9 cellular contexts compared by ENCODE assay signal in genomic region chr3:39153977-39154299, GRCh38. TPM values are rescaled to one million over a fixed set of nuclear protein-coding genes. Genes with fewer than 3 reads are reported as not detected.
DNase-seq lines count a peak whose midpoint lies in the region; ATAC-seq and TF ChIP-seq lines count a peak whose summit lies in the region.
"Had no signal": no experiment of that assay in that cellular context is flagged by ENCODE, and none has a peak within 500 bp of the region (broad histone marks: within the 10 kb centered on the region; RNA-seq: fewer than 3 reads in every experiment).

No MANE protein-coding gene starts in this region.

- H3K9me2 ChIP-seq in HCT116 (ENCODE audit: insufficient read depth), result no peaks in the 10 kb centered on the region

- no peak overlapping the region for H2AFZ ChIP-seq in HCT116 (ENCODE audit: low read depth, low read length, poor library complexity, severe bottlenecking)

- CTCF ChIA-PET in HCT116 (lab: Charles Lee), result no interaction called here

- H3K9me3 ChIP-seq in HCT116 (ENCODE audit: control insufficient read depth in 1 of 2, insufficient read depth in 1 of 2, low read depth in 1 of 2, low read length in 2 of 2) (no peaks in the 10 kb centered on the region), iPS-15b (ENCODE audit: control insufficient read depth, insufficient read depth, low read length) (no peaks in the 10 kb centered on the region)

- no peak; the same call in 1 of the 2 replicates for ATAC-seq in HCT116
- no peak for ATAC-seq in stimulated activated effector memory CD8-positive, alpha-beta T cell treated with anti-CD3 and anti-CD28 coated beads, Interleukin-12 subunit alpha, Interleukin-12 subunit beta, amount 100 ng/mL, for 72 hours
- no peak for ATAC-seq in GM18861 (IDR thresholded peaks at IDR 0.05; ENCODE audit: unreplicated experiment)
- no peak for ATAC-seq in HG02588 (IDR thresholded peaks at IDR 0.05; ENCODE audit: unreplicated experiment)

- RAD21 ChIA-PET in HCT116 (lab: Charles Lee; ENCODE audit: low non-redundant PET in 1 of 2, low total read pairs in 2 of 2, uncharacterized antibody in 2 of 2, unreplicated experiment in 2 of 2), result no interaction called here

- H3K4me1 Mint-ChIP-seq in activated T-helper 2 cell treated with anti-CD3 and anti-CD28 coated beads, Interferon-gamma antibody, Interleukin-2, Interleukin-4, amounts not matched to agents 10 μg/mL and 5 μg/mL and 100 μg/mL, durations not matched to agents 14 hours and 24 hours and 36 hours (ENCODE audit: low read depth), result peaks cover 48% of the 10 kb centered on the region
- peaks cover 62% of the 10 kb centered on the region for H3K4me1 Mint-ChIP-seq in stimulated activated effector memory CD8-positive, alpha-beta T cell treated with anti-CD3 and anti-CD28 coated beads, Interleukin-12 subunit alpha, Interleukin-12 subunit beta, amount 100 ng/mL, for 72 hours

- H3K4me3 ChIP-seq in HCT116 (replicated peaks in 1 of 2; ENCODE audit: low read depth in 1 of 2, low read length in 2 of 2) (peak overlapping the region; percentile 60 to 79), iPS-15b (ENCODE audit: low read depth, low read length) (peak overlapping the region; percentile 86)

- H3K27me3 Mint-ChIP-seq in activated T-helper 2 cell treated with anti-CD3 and anti-CD28 coated beads, Interferon-gamma antibody, Interleukin-2, Interleukin-4, amounts not matched to agents 10 μg/mL and 5 μg/mL and 100 μg/mL, durations not matched to agents 14 hours and 24 hours and 36 hours (ENCODE audit: low read depth), result peaks cover 12% of the 10 kb centered on the region

- H3K4me1 ChIP-seq in HCT116 (ENCODE audit: control insufficient read depth in 1 of 2, insufficient read depth in 2 of 2, low read length in 2 of 2), result peaks cover 44 to 50% of the 10 kb centered on the region in 2 experiments
- peaks cover 36% of the 10 kb centered on the region for H3K4me1 ChIP-seq in iPS-15b (ENCODE audit: control insufficient read depth, insufficient read depth, low read length)

- H3K27ac ChIP-seq in HCT116 (ENCODE audit: low read depth, low read length), result peak overlapping the region; percentile 82

- H3K36me3 Mint-ChIP-seq in activated T-helper 2 cell treated with anti-CD3 and anti-CD28 coated beads, Interferon-gamma antibody, Interleukin-2, Interleukin-4, amounts not matched to agents 10 μg/mL and 5 μg/mL and 100 μg/mL, durations not matched to agents 14 hours and 24 hours and 36 hours (ENCODE audit: low read depth), result peaks cover 37% of the 10 kb centered on the region
- peaks cover 52% of the 10 kb centered on the region for H3K36me3 Mint-ChIP-seq in stimulated activated effector memory CD8-positive, alpha-beta T cell treated with anti-CD3 and anti-CD28 coated beads, Interleukin-12 subunit alpha, Interleukin-12 subunit beta, amount 100 ng/mL, for 72 hours

- H3K27me3 ChIP-seq in HCT116 (ENCODE audit: insufficient read depth, low read length) (no peaks in the 10 kb centered on the region), iPS-15b (ENCODE audit: control insufficient read depth, insufficient read depth, low read length) (no peaks in the 10 kb centered on the region)

- no peak for TF ChIP-seq CTCF in HCT116 (IDR thresholded peaks at IDR 0.05 in 2 of 3, conservative IDR thresholded peaks at IDR 0.05 in 1 of 3; ENCODE audit: borderline replicate concordance in 1 of 3, insufficient read depth in 1 of 3, low read depth in 2 of 3, low read length in 2 of 3)

- H3K9ac ChIP-seq in HCT116 (ENCODE audit: low read length) (peak overlapping the region; percentile 86), iPS-15b (ENCODE audit: low read depth, low read length) (peak overlapping the region; percentile 49)

- DNase-seq in HCT116 (ENCODE audit: low read depth, low spot score) (no peak), NCI-H146 treated with DMSO at 0.1 percent for 48 hours (lab: John Stamatoyannopoulos, UW; ENCODE audit: unreplicated experiment) (no peak), CD1c-positive myeloid dendritic cell (ENCODE audit: extremely low spot score) (no peak)
- DNase-seq in activated T-helper 2 cell treated with anti-CD3 and anti-CD28 coated beads, Interferon-gamma antibody, Interleukin-2, Interleukin-4, amounts not matched to agents 10 μg/mL and 5 μg/mL and 100 μg/mL, durations not matched to agents 14 hours and 24 hours and 36 hours (ENCODE audit: low spot score), result no peak
- DNase-seq in stimulated activated effector memory CD8-positive, alpha-beta T cell treated with anti-CD3 and anti-CD28 coated beads, Interleukin-12 subunit alpha, Interleukin-12 subunit beta, amount 100 ng/mL, for 72 hours (ENCODE audit: low spot score in 2 of 2), result no peak

- POLR2A ChIA-PET in HCT116 (lab: Charles Lee), result no interaction called here

- H3K9me3 Mint-ChIP-seq in activated T-helper 2 cell treated with anti-CD3 and anti-CD28 coated beads, Interferon-gamma antibody, Interleukin-2, Interleukin-4, amounts not matched to agents 10 μg/mL and 5 μg/mL and 100 μg/mL, durations not matched to agents 14 hours and 24 hours and 36 hours, result no peaks in the 10 kb centered on the region
- no peaks in the 10 kb centered on the region for H3K9me3 Mint-ChIP-seq in stimulated activated effector memory CD8-positive, alpha-beta T cell treated with anti-CD3 and anti-CD28 coated beads, Interleukin-12 subunit alpha, Interleukin-12 subunit beta, amount 100 ng/mL, for 72 hours

- peaks cover 26% of the 10 kb centered on the region; the same call in 1 of the 2 replicates for H4K20me1 ChIP-seq in HCT116 (ENCODE audit: insufficient read depth)

- intact Hi-C loops in HCT116 (cut with micrococcal nuclease), result no loop called here
- intact Hi-C loops in activated T-helper 2 cell treated with anti-CD3 and anti-CD28 coated beads, Interferon-gamma antibody, Interleukin-2, Interleukin-4, amounts not matched to agents 10 μg/mL and 5 μg/mL and 100 μg/mL, durations not matched to agents 14 hours and 24 hours and 36 hours (cut with micrococcal nuclease), result no loop called here

- peak overlapping the region; percentile 79 for H3K4me3 Mint-ChIP-seq in activated T-helper 2 cell treated with anti-CD3 and anti-CD28 coated beads, Interferon-gamma antibody, Interleukin-2, Interleukin-4, amounts not matched to agents 10 μg/mL and 5 μg/mL and 100 μg/mL, durations not matched to agents 14 hours and 24 hours and 36 hours (ENCODE audit: low read depth)
- H3K4me3 Mint-ChIP-seq in stimulated activated effector memory CD8-positive, alpha-beta T cell treated with anti-CD3 and anti-CD28 coated beads, Interleukin-12 subunit alpha, Interleukin-12 subunit beta, amount 100 ng/mL, for 72 hours, result peak overlapping the region; percentile 96

- no peak for TF ChIP-seq RAD21 in HCT116 (IDR thresholded peaks at IDR 0.05; ENCODE audit: low read depth)

- no peak for TF ChIP-seq POLR2A in HCT116 (IDR thresholded peaks at IDR 0.05; ENCODE audit: borderline replicate concordance, extremely low read depth, insufficient read depth, insufficient read length)

- H3K4me2 ChIP-seq in HCT116 (ENCODE audit: low read length), result peak overlapping the region; percentile 81

- H3K36me3 ChIP-seq in HCT116 (ENCODE audit: control insufficient read depth in 1 of 2, insufficient read depth in 2 of 2, low read length in 2 of 2), result 0 out of 4 replicates have a peak, but pooled peaks cover 0 to 2% of the 10 kb centered on the region in 2 experiments
- H3K36me3 ChIP-seq in iPS-15b (ENCODE audit: control insufficient read depth, insufficient read depth, low read length), result no peaks in the 10 kb centered on the region

- peaks cover 36% of the 10 kb centered on the region for H3K79me2 ChIP-seq in HCT116 (ENCODE audit: insufficient read depth, low read length)

- no TSS peak for BruUV-seq in HCT116 (replicated peaks; lab: Mats Ljungman, UMichigan)

- H3K27ac Mint-ChIP-seq in activated T-helper 2 cell treated with anti-CD3 and anti-CD28 coated beads, Interferon-gamma antibody, Interleukin-2, Interleukin-4, amounts not matched to agents 10 μg/mL and 5 μg/mL and 100 μg/mL, durations not matched to agents 14 hours and 24 hours and 36 hours, result peak overlapping the region; percentile 78
- peak overlapping the region; percentile 93 for H3K27ac Mint-ChIP-seq in stimulated activated effector memory CD8-positive, alpha-beta T cell treated with anti-CD3 and anti-CD28 coated beads, Interleukin-12 subunit alpha, Interleukin-12 subunit beta, amount 100 ng/mL, for 72 hours

TF ChIP-seq in HCT116, 20 proteins besides CTCF, POLR2A, EP300 and RAD21:
- TF ChIP-seq JUND (IDR thresholded peaks at IDR 0.05), result no peak
- TF ChIP-seq EZH2 (IDR thresholded peaks at IDR 0.05), result no peak
- no peak for TF ChIP-seq ZFX (IDR thresholded peaks at IDR 0.05)
- TF ChIP-seq SIN3A (IDR thresholded peaks at IDR 0.05; ENCODE audit: low read depth), result no peak
- no peak for TF ChIP-seq CBX3 (IDR thresholded peaks at IDR 0.05; ENCODE audit: low read depth)
TF ChIP-seq in HCT116: peak in this region for 0.

RNA-seq across cellular contexts. Expression of gene CSRNP1, which starts 0.5 kb away (rescaled TPM):
- total RNA-seq in HCT116 (2021; ENCODE audit: unreplicated experiment), result 15.0 TPM
- 22.5 and 60.5 TPM in 2 replicates for polyA plus RNA-seq in HCT116 (2012)
- 54.0 and 55.4 TPM in 2 replicates for total RNA-seq in activated T-helper 2 cell treated with anti-CD3 and anti-CD28 coated beads, Interferon-gamma antibody, Interleukin-2, Interleukin-4, amounts not matched to agents 10 μg/mL and 5 μg/mL and 100 μg/mL, durations not matched to agents 14 hours and 24 hours and 36 hours

RNA-seq across cellular contexts. Expression of gene XIRP1, which starts 38.5 kb away (rescaled TPM):
- total RNA-seq in HCT116 (2021; ENCODE audit: unreplicated experiment), result not detected
- 0.01 TPM in 1 of 2 replicates, not detected in the other for polyA plus RNA-seq in HCT116 (2012)
- 4.3 and 4.7 TPM in 2 replicates for total RNA-seq in activated T-helper 2 cell treated with anti-CD3 and anti-CD28 coated beads, Interferon-gamma antibody, Interleukin-2, Interleukin-4, amounts not matched to agents 10 μg/mL and 5 μg/mL and 100 μg/mL, durations not matched to agents 14 hours and 24 hours and 36 hours
- total RNA-seq: left lobe of liver had no signal

RNA-seq across cellular contexts. Expression of gene TTC21A, which starts 46.5 kb away (rescaled TPM):
- total RNA-seq in HCT116 (2021; ENCODE audit: unreplicated experiment), result 5.6 TPM
- 2.1 TPM in 2 replicates for polyA plus RNA-seq in HCT116 (2012)
- 0.55 TPM in 2 replicates for total RNA-seq in activated T-helper 2 cell treated with anti-CD3 and anti-CD28 coated beads, Interferon-gamma antibody, Interleukin-2, Interleukin-4, amounts not matched to agents 10 μg/mL and 5 μg/mL and 100 μg/mL, durations not matched to agents 14 hours and 24 hours and 36 hours

RNA-seq across cellular contexts. Expression of gene GORASP1, which starts 46.5 kb away (rescaled TPM):
- 38.8 TPM for total RNA-seq in HCT116 (2021; ENCODE audit: unreplicated experiment)
- 29.6 and 34.1 TPM in 2 replicates for polyA plus RNA-seq in HCT116 (2012)
- total RNA-seq in activated T-helper 2 cell treated with anti-CD3 and anti-CD28 coated beads, Interferon-gamma antibody, Interleukin-2, Interleukin-4, amounts not matched to agents 10 μg/mL and 5 μg/mL and 100 μg/mL, durations not matched to agents 14 hours and 24 hours and 36 hours, result 31.8 and 32.6 TPM in 2 replicates
